In genomic region chr11:93589347-93589746, GRCh38 we compare ENCODE assay signal across 1 cellular context.
TF ChIP-seq lines count a peak whose summit lies in the region.

No MANE protein-coding gene starts in this region.

TF ChIP-seq in GM23338, 12 proteins besides CTCF, POLR2A, EP300 and RAD21 (continued from another document):
- TF ChIP-seq ZNF462 (CRISPR knock-in tag; IDR thresholded peaks at IDR 0.05) (no peak), EZH2phosphoT487 (IDR thresholded peaks at IDR 0.05; ENCODE audit: unreplicated experiment) (no peak), NANOG (IDR thresholded peaks at IDR 0.05; ENCODE audit: borderline replicate concordance) (no peak), EZH2 (IDR thresholded peaks at IDR 0.05; ENCODE audit: low read depth, unreplicated experiment) (no peak), POLR2AphosphoS5 (IDR thresholded peaks at IDR 0.05; ENCODE audit: low read depth) (no peak), CREB1 (CRISPR knock-in tag; IDR thresholded peaks at IDR 0.05; ENCODE audit: low read depth) (no peak), ZNF331 (CRISPR knock-in tag; IDR thresholded peaks at IDR 0.05; ENCODE audit: low read depth) (no peak), STAT1 (IDR thresholded peaks at IDR 0.05; ENCODE audit: unreplicated experiment) (no peak), REST (IDR thresholded peaks at IDR 0.05; ENCODE audit: unreplicated experiment) (no peak), ZNF114 (CRISPR knock-in tag; IDR thresholded peaks at IDR 0.05) (no peak), ETS1 (IDR thresholded peaks at IDR 0.05) (no peak)
